In genomic region chr3:105368575-105369500, GRCh38 we compare ENCODE assay signal across 8 cellular contexts. TPM values are rescaled to one million over a fixed set of nuclear protein-coding genes. Genes with fewer than 3 reads are reported as not detected.
DNase-seq lines count a peak whose midpoint lies in the region; ATAC-seq and TF ChIP-seq lines count a peak whose summit lies in the region.

No MANE protein-coding gene starts in this region.

- intact Hi-C loops in activated T-helper 2 cell treated with anti-CD3 and anti-CD28 coated beads, Interferon-gamma antibody, Interleukin-2, Interleukin-4, amounts not matched to agents 10 μg/mL and 5 μg/mL and 100 μg/mL, durations not matched to agents 14 hours and 24 hours and 36 hours (cut with micrococcal nuclease), result loop anchor here (1.0 to 10.0 kb wide), 13 partner anchors 37 to 1698 kb away; partner anchors contain the start of gene CBLB

- ATAC-seq in GM21515 (IDR thresholded peaks at IDR 0.05; ENCODE audit: unreplicated experiment) (peak; percentile 30), foreskin keratinocyte (peak; percentile 36)

- H3K9me3 ChIP-seq in HUES64 (ENCODE audit: insufficient read depth, low read depth, low read length) (no peaks in the 10 kb centered on the region), neural progenitor cell (ENCODE audit: low read depth) (no peaks in the 10 kb centered on the region)

- peak overlapping the region; percentile 100 for H3K27ac Mint-ChIP-seq in activated T-helper 2 cell treated with anti-CD3 and anti-CD28 coated beads, Interferon-gamma antibody, Interleukin-2, Interleukin-4, amounts not matched to agents 10 μg/mL and 5 μg/mL and 100 μg/mL, durations not matched to agents 14 hours and 24 hours and 36 hours
- peak overlapping the region; percentile 80 for H3K27ac Mint-ChIP-seq in neural progenitor cell

- no peaks in the 10 kb centered on the region for H3K9me3 Mint-ChIP-seq in activated T-helper 2 cell treated with anti-CD3 and anti-CD28 coated beads, Interferon-gamma antibody, Interleukin-2, Interleukin-4, amounts not matched to agents 10 μg/mL and 5 μg/mL and 100 μg/mL, durations not matched to agents 14 hours and 24 hours and 36 hours
- no peaks in the 10 kb centered on the region for H3K9me3 Mint-ChIP-seq in neural progenitor cell

- peaks cover 14% of the 10 kb centered on the region for H3K27me3 Mint-ChIP-seq in activated T-helper 2 cell treated with anti-CD3 and anti-CD28 coated beads, Interferon-gamma antibody, Interleukin-2, Interleukin-4, amounts not matched to agents 10 μg/mL and 5 μg/mL and 100 μg/mL, durations not matched to agents 14 hours and 24 hours and 36 hours (ENCODE audit: low read depth)
- peaks cover 5% of the 10 kb centered on the region for H3K27me3 Mint-ChIP-seq in neural progenitor cell (ENCODE audit: insufficient read depth, low read depth)

- H3K36me3 ChIP-seq in HUES64 (ENCODE audit: insufficient read depth, low read length) (no peaks in the 10 kb centered on the region), neural progenitor cell (no peaks in the 10 kb centered on the region)

- H3K4me3 ChIP-seq in HUES64 (ENCODE audit: low read length), result peak overlapping the region; percentile 81
- H3K4me3 ChIP-seq in neural progenitor cell, result peak overlapping the region; percentile 69

- peaks cover 14% of the 10 kb centered on the region for H3K27me3 ChIP-seq in HUES64 (ENCODE audit: insufficient read depth, low read length)
- no peaks in the 10 kb centered on the region for H3K27me3 ChIP-seq in foreskin keratinocyte
- no peaks in the 10 kb centered on the region for H3K27me3 ChIP-seq in neural progenitor cell

- H3K9ac ChIP-seq in HUES64 (ENCODE audit: low read depth, low read length) (peak overlapping the region; percentile 57), neural progenitor cell (no peak overlapping the region)

- peak overlapping the region; percentile 98 for H2AFZ ChIP-seq in neural progenitor cell (replicated peaks)

- H3F3A ChIP-seq in neural progenitor cell (ENCODE audit: low read depth), result peaks cover 33% of the 10 kb centered on the region

- TF ChIP-seq CTCF in foreskin keratinocyte (conservative IDR thresholded peaks at IDR 0.05), result no peak
- TF ChIP-seq CTCF in neural progenitor cell (IDR thresholded peaks at IDR 0.05), result no peak

- H3K4me1 Mint-ChIP-seq in activated T-helper 2 cell treated with anti-CD3 and anti-CD28 coated beads, Interferon-gamma antibody, Interleukin-2, Interleukin-4, amounts not matched to agents 10 μg/mL and 5 μg/mL and 100 μg/mL, durations not matched to agents 14 hours and 24 hours and 36 hours (ENCODE audit: low read depth), result peaks cover 45% of the 10 kb centered on the region
- peaks cover 27% of the 10 kb centered on the region for H3K4me1 Mint-ChIP-seq in neural progenitor cell

- H3K79me2 ChIP-seq in neural progenitor cell (ENCODE audit: low read depth), result peaks cover 54% of the 10 kb centered on the region

- H3K4me3 Mint-ChIP-seq in activated T-helper 2 cell treated with anti-CD3 and anti-CD28 coated beads, Interferon-gamma antibody, Interleukin-2, Interleukin-4, amounts not matched to agents 10 μg/mL and 5 μg/mL and 100 μg/mL, durations not matched to agents 14 hours and 24 hours and 36 hours (ENCODE audit: low read depth), result peak overlapping the region; percentile 94
- peak overlapping the region; percentile 92 for H3K4me3 Mint-ChIP-seq in neural progenitor cell

- peaks cover 5% of the 10 kb centered on the region for H3K36me3 Mint-ChIP-seq in activated T-helper 2 cell treated with anti-CD3 and anti-CD28 coated beads, Interferon-gamma antibody, Interleukin-2, Interleukin-4, amounts not matched to agents 10 μg/mL and 5 μg/mL and 100 μg/mL, durations not matched to agents 14 hours and 24 hours and 36 hours (ENCODE audit: low read depth)
- no peaks in the 10 kb centered on the region for H3K36me3 Mint-ChIP-seq in neural progenitor cell

- H3K27ac ChIP-seq in HUES64 (ENCODE audit: low read depth, low read length), result no peak overlapping the region; the same call in 1 of the 2 replicates
- H3K27ac ChIP-seq in foreskin keratinocyte, result peak overlapping the region; percentile 98
- H3K27ac ChIP-seq in neural progenitor cell, result peak overlapping the region; percentile 8

- H3K4me2 ChIP-seq in neural progenitor cell, result peak overlapping the region; percentile 90

- under 1% methylated on average over 44 of the region's 45 CpGs for WGBS in HUES64

- H4K20me1 ChIP-seq in neural progenitor cell (ENCODE audit: low read depth), result no peaks in the 10 kb centered on the region

- peak; percentile 75 for DNase-seq in DMS153 (lab: John Stamatoyannopoulos, UW)
- DNase-seq in RKO (ENCODE audit: low spot score), result peak; percentile 86
- DNase-seq in activated T-helper 2 cell treated with anti-CD3 and anti-CD28 coated beads, Interferon-gamma antibody, Interleukin-2, Interleukin-4, amounts not matched to agents 10 μg/mL and 5 μg/mL and 100 μg/mL, durations not matched to agents 14 hours and 24 hours and 36 hours (ENCODE audit: low spot score), result peak; percentile 71
- peak; percentile 89 to 93 for DNase-seq in foreskin keratinocyte
- peak; percentile 66 for DNase-seq in neural progenitor cell (ENCODE audit: low spot score)
- peak; percentile 83 for DNase-seq in superior temporal gyrus (ENCODE audit: extremely low spot score)

- H3K4me1 ChIP-seq in HUES64 (ENCODE audit: insufficient read depth, low read length) (peaks cover 30% of the 10 kb centered on the region), foreskin keratinocyte (peaks cover 42% of the 10 kb centered on the region), neural progenitor cell (peaks cover 14% of the 10 kb centered on the region)

RNA-seq across cellular contexts. Expression of gene ALCAM, which starts 2.1 kb away (rescaled TPM):
- 23.0 TPM for polyA plus RNA-seq in HUES64 (2013, experiment 1 of 2)
- 26.2 TPM for polyA plus RNA-seq in HUES64 (2013, experiment 2 of 2)
- total RNA-seq in activated T-helper 2 cell treated with anti-CD3 and anti-CD28 coated beads, Interferon-gamma antibody, Interleukin-2, Interleukin-4, amounts not matched to agents 10 μg/mL and 5 μg/mL and 100 μg/mL, durations not matched to agents 14 hours and 24 hours and 36 hours, result 36.7 and 37.3 TPM in 2 replicates
- total RNA-seq in foreskin keratinocyte (89.9 and 117 TPM in 2 replicates), neural progenitor cell (ENCODE audit: low replicate concordance) (30.3 and 54.4 TPM in 2 replicates)
- polyA plus RNA-seq in foreskin keratinocyte, result 27.6 and 30.0 TPM in 2 replicates
